In the genomic region with DNA sequence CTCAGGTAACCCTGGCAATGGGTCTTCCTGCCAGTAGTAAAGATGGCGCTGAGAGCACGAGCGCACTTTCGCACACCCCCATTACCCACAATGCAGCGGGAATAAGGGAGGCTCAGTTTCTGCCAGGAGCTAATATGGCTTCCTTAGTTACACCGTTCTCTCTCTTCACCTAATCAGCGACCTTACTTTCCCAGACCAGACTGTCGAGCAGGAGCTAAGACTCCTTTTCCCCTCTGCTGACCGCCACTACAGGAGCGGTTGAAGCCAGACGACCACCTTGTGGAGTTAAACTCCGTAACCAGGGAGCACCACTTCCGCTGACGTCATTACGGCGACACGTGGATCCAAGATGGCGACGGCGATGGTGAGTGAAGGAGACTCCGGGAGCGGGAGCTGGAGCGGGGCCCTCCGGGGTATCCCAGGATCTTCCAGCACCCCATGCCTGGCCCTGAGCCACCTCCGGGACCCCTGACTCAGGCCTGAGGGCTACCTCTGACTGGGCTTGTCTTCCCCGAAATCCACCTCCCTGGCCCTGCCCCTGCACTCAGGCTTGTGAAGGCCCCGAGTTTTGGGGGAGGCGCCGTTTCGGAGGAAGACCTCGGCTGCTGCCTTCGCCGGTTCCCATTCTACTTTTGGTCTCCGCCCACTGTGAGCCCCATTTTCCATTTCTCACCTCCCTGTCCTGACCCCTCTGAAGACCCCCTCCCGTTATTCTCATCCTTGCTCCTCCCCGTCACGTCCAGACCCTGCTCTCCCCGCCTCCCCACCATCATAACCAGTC, we compare ENCODE assay signal across 8 cellular contexts. TPM values are rescaled to one million over a fixed set of nuclear protein-coding genes. Genes with fewer than 3 reads are reported as not detected.
A peak's percentile ranks its signal among the peaks of the same experiment; 100 is the strongest.
DNase-seq lines count a peak whose midpoint lies in the region; ATAC-seq and TF ChIP-seq lines count a peak whose summit lies in the region.

A gene with protein sequence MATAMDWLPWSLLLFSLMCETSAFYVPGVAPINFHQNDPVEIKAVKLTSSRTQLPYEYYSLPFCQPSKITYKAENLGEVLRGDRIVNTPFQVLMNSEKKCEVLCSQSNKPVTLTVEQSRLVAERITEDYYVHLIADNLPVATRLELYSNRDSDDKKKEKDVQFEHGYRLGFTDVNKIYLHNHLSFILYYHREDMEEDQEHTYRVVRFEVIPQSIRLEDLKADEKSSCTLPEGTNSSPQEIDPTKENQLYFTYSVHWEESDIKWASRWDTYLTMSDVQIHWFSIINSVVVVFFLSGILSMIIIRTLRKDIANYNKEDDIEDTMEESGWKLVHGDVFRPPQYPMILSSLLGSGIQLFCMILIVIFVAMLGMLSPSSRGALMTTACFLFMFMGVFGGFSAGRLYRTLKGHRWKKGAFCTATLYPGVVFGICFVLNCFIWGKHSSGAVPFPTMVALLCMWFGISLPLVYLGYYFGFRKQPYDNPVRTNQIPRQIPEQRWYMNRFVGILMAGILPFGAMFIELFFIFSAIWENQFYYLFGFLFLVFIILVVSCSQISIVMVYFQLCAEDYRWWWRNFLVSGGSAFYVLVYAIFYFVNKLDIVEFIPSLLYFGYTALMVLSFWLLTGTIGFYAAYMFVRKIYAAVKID (plus strand): TSS at position 323 of the 781 bp plus-strand sequence. CDS start 27 bp downstream, at position 350.

- CTCF ChIA-PET in A673 (lab: Charles Lee), result interaction anchor here (0.8 to 1.3 kb wide), 2 partner anchors 78 to 158 kb away, joined by 4 to 6 read pairs; a partner anchor contains a TSS

- H3K27ac ChIP-seq in A673 (ENCODE audit: low read depth, low read length, poor library complexity, severe bottlenecking) (peak within 1 kb of the TSS; percentile 99), VCaP (peak within 1 kb of the TSS; percentile 98), breast epithelium (peak within 1 kb of the TSS; percentile 96 to 98), skeletal muscle tissue (ENCODE audit: low read depth, low read length) (peak within 1 kb of the TSS; percentile 98)

- TF ChIP-seq CTCF in A673 (conservative IDR thresholded peaks at IDR 0.05; ENCODE audit: low read depth, low read length) (no peak), VCaP (conservative IDR thresholded peaks at IDR 0.05) (no peak), breast epithelium (IDR thresholded peaks at IDR 0.05) (no peak)

- POLR2A ChIA-PET in A673 (lab: Charles Lee; ENCODE audit: low non-redundant PET), result interaction anchor here (0.6 kb wide), 1 partner anchor 218 kb away, joined by 7 read pairs; no protein-coding TSS in a partner anchor

- H3K27me3 ChIP-seq in A673 (replicated peaks; ENCODE audit: insufficient read depth, low read depth, low read length, poor library complexity) (peaks cover 14% of the 10 kb centered on the region), breast epithelium (no peaks in the 10 kb centered on the region), skeletal muscle tissue (ENCODE audit: control insufficient read depth in 3 of 3, insufficient read depth in 3 of 3, low read length in 3 of 3) (no peaks in the 10 kb centered on the region)

- TF ChIP-seq POLR2A in breast epithelium (IDR thresholded peaks at IDR 0.05), result peak; percentile 46

- ATAC-seq in GM18868 (IDR thresholded peaks at IDR 0.05; ENCODE audit: unreplicated experiment), result peak; percentile 82
- ATAC-seq in HG03108 (IDR thresholded peaks at IDR 0.05; ENCODE audit: unreplicated experiment), result peak; percentile 63

- DNase-seq in A673 (ENCODE audit: low spot score) (peak; percentile 97), NCI-H2196 (lab: John Stamatoyannopoulos, UW; ENCODE audit: unreplicated experiment) (peak; percentile 95), breast epithelium (ENCODE audit: low spot score in 2 of 2) (peak; percentile 85 to 86)

- H3K9me3 ChIP-seq in A673 (ENCODE audit: low read depth, low read length, poor library complexity, severe bottlenecking) (no peaks in the 10 kb centered on the region), breast epithelium (no peaks in the 10 kb centered on the region), iPS-18c (ENCODE audit: control insufficient read depth, insufficient read depth, low read length) (no peaks in the 10 kb centered on the region), skeletal muscle tissue (ENCODE audit: control insufficient read depth in 3 of 3, low read length in 3 of 3) (no peaks in the 10 kb centered on the region)

- H3K36me3 ChIP-seq in A673 (ENCODE audit: insufficient read depth, low read length, poor library complexity, severe bottlenecking) (no peaks in the 10 kb centered on the region), breast epithelium (no peaks in the 10 kb centered on the region), skeletal muscle tissue (ENCODE audit: control insufficient read depth in 3 of 3, insufficient read depth in 3 of 3, low read length in 3 of 3) (peaks cover 0 to 4% (median 0%) of the 10 kb centered on the region in 3 donors)

- BruUV-seq in A673 (replicated peaks; lab: Mats Ljungman, UMichigan), result no TSS peak

- H3K4me1 ChIP-seq in A673 (ENCODE audit: insufficient read depth, low read length, poor library complexity, severe bottlenecking) (peaks cover 6% of the 10 kb centered on the region), breast epithelium (peaks cover 0 to 14% of the 10 kb centered on the region in 2 donors), skeletal muscle tissue (ENCODE audit: control insufficient read depth in 3 of 3, insufficient read depth in 3 of 3, low read length in 3 of 3) (peaks cover 14 to 37% (median 19%) of the 10 kb centered on the region in 3 donors)

- H3K9ac ChIP-seq in skeletal muscle tissue (ENCODE audit: low read depth in 1 of 3, low read length in 3 of 3), result peak within 1 kb of the TSS; percentile 94 to 100 (median 98)

- intact Hi-C loops in A673 (cut with micrococcal nuclease; ENCODE audit: unreplicated experiment), result no loop called here
- intact Hi-C loops in breast epithelium (cut with DNase I; ENCODE audit: low total_unique reads), result no loop called here

- H3K4me3 ChIP-seq in A673 (ENCODE audit: low read depth, low read length, poor library complexity, severe bottlenecking), result peak within 1 kb of the TSS; percentile 70
- peak within 1 kb of the TSS; percentile 83 to 95 (median 93) for H3K4me3 ChIP-seq in breast epithelium
- H3K4me3 ChIP-seq in iPS-18c (ENCODE audit: insufficient read depth, low read depth, low read length), result peak within 1 kb of the TSS; percentile 100
- H3K4me3 ChIP-seq in skeletal muscle tissue (ENCODE audit: low read length in 3 of 3), result peak within 1 kb of the TSS; percentile 96 to 100 (median 100)

RNA-seq across cellular contexts. Expression of the gene that starts here (rescaled TPM):
- total RNA-seq in A673 (2021) (54.1 and 54.4 TPM in 2 replicates), breast epithelium (10 to 100 TPM; 20.2 to 28.5 (median 26.9) TPM), skeletal muscle tissue (18.8 TPM)

Comparison
In these comparisons a context has a peak if more than half of its experiments do, and no peak if none do; other contexts are left out.
1. Peak in every context shown above with its lines: DNase-seq, ATAC-seq, H3K4me3 ChIP-seq and H3K27ac ChIP-seq.